1 cellular context compared by ENCODE assay signal in the genomic region with DNA sequence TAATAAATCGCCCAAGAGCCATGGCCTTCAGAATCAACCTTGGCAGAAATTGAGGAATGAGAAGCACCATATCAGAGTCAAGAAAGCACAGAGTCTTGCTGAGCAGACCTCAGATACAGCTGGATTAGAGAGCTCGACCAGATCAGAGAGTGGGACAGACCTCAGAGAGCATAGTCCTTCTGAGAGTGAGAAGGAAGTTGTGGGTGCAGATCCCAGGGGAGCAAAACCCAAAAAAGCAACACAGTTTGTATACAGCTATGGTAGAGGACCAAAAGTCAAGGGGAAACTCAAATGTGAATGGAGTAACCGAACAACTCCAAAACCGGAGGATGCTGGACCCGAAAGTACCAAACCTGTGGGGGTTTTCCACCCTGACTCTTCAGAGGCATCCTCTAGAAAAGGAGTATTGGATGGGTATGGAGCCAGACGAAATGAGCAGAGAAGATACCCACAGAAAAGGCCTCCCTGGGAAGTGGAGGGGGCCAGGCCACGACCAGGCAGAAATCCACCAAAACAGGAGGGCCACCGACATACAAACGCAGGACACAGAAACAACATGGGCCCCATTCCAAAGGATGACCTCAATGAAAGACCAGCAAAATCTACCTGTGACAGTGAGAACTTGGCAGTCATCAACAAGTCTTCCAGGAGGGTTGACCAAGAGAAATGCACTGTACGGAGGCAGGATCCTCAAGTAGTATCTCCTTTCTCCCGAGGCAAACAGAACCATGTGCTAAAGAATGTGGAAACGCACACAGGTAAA.
A peak's percentile ranks its signal among the peaks of the same experiment; 100 is the strongest.
TF ChIP-seq lines count a peak whose summit lies in the region.

No MANE protein-coding gene starts in this region.

TF ChIP-seq in GM12878, 131 proteins besides CTCF, POLR2A, EP300 and RAD21 (continued from another document):
- TF ChIP-seq, protein P1, sequence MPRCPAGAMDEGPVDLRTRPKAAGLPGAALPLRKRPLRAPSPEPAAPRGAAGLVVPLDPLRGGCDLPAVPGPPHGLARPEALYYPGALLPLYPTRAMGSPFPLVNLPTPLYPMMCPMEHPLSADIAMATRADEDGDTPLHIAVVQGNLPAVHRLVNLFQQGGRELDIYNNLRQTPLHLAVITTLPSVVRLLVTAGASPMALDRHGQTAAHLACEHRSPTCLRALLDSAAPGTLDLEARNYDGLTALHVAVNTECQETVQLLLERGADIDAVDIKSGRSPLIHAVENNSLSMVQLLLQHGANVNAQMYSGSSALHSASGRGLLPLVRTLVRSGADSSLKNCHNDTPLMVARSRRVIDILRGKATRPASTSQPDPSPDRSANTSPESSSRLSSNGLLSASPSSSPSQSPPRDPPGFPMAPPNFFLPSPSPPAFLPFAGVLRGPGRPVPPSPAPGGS (IDR thresholded peaks at IDR 0.05; ENCODE audit: borderline replicate concordance, insufficient read depth, low read depth, low read length, poor library complexity, severe bottlenecking): no peak
- TF ChIP-seq SIN3A (IDR thresholded peaks at IDR 0.05; ENCODE audit: low read depth, low read length) (no peak), NR2C2 (IDR thresholded peaks at IDR 0.05; ENCODE audit: borderline replicate concordance, control insufficient read depth, insufficient read length, low read depth) (no peak), RUNX3 (IDR thresholded peaks at IDR 0.05; ENCODE audit: low read length) (peak; percentile 15; the same call in 1 of the 2 replicates), POLR2AphosphoS5 (IDR thresholded peaks at IDR 0.05; ENCODE audit: low read length) (peak; percentile 54; the same call in 1 of the 2 replicates), BACH1 (IDR thresholded peaks at IDR 0.05; ENCODE audit: borderline replicate concordance) (no peak), POU2F2 (IDR thresholded peaks at IDR 0.05; ENCODE audit: borderline replicate concordance, low read depth, low read length) (no peak), RELA (IDR thresholded peaks at IDR 0.05; ENCODE audit: borderline replicate concordance, partially characterized antibody) (no peak), PAX5 (IDR thresholded peaks at IDR 0.05; ENCODE audit: borderline replicate concordance, low read depth, low read length) (no peak)
